1 cellular context compared by ENCODE assay signal in the genomic region with DNA sequence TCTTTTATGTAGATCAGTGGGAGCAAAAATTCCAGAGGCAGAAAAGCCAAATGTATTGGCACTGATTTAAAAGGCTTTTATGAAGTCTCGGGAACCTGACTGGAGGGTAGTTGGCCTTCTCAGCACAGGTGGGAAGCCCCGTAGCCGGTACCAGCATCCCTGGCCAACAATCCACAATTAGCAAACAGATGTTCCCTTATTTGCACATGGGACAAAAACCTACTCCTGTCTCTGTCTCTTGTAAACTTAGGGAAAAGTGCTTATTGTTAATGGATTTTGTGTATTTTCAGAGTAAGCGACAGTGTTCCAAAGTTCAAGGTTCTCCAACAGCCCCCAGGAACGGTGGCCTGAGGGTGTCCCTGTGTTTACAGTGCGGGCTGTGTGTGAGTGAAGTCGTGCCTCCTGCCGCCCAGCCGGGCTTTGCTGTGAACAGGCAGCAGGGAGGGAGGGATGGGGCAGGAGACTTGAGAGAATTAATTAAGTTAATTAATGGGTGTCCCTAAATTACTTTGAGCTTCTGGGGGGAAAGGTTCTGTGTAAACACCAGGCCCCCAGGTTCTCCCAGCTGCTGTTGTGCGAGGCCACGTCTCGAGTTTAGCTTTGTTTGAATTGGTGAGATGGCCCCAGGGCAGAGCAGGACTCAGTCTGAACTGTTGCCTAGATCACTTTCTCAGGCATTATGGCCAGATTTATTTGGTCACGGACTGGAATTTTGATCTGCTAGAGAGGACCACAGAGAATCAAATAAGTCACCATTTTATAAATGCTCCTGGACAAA.
TF ChIP-seq lines count a peak whose summit lies in the region.

No MANE protein-coding gene starts in this region.

TF ChIP-seq in HepG2, 621 proteins besides CTCF, POLR2A, EP300 and RAD21 (continued from another document and continues in another):
- TF ChIP-seq ZNF142 (CRISPR knock-in tag; IDR thresholded peaks at IDR 0.05) (peak; percentile 75; the same call in 1 of the 2 replicates), GPN1 (CRISPR knock-in tag; IDR thresholded peaks at IDR 0.05; ENCODE audit: borderline replicate concordance) (no peak), SIX1 (CRISPR knock-in tag; IDR thresholded peaks at IDR 0.05; ENCODE audit: borderline replicate concordance) (peak; percentile 83; the same call in 1 of the 2 replicates), ZNF768 (CRISPR knock-in tag; IDR thresholded peaks at IDR 0.05) (peak; percentile 49), ZC3H4 (CRISPR knock-in tag; IDR thresholded peaks at IDR 0.05; ENCODE audit: borderline replicate concordance) (peak; percentile 87), ZNF382 (CRISPR knock-in tag; IDR thresholded peaks at IDR 0.05; ENCODE audit: borderline replicate concordance) (no peak), RARA (CRISPR knock-in tag; IDR thresholded peaks at IDR 0.05) (peak; percentile 98), KDM2A (CRISPR knock-in tag; IDR thresholded peaks at IDR 0.05; ENCODE audit: borderline replicate concordance, low read depth) (peak; percentile 62; the same call in 1 of the 2 replicates), TCF12 (IDR thresholded peaks at IDR 0.05) (no peak), TCF12 (CRISPR knock-in tag; IDR thresholded peaks at IDR 0.05) (peak; percentile 97), ZFP90 (CRISPR knock-in tag; IDR thresholded peaks at IDR 0.05; ENCODE audit: borderline replicate concordance) (peak; percentile 62; the same call in 1 of the 2 replicates), TAF15 (IDR thresholded peaks at IDR 0.05; ENCODE audit: low read depth, low read length, poor library complexity, severe bottlenecking) (no peak), SP4 (CRISPR knock-in tag; IDR thresholded peaks at IDR 0.05) (no peak; the same call in 1 of the 2 replicates), TGIF2 (CRISPR knock-in tag; IDR thresholded peaks at IDR 0.05) (peak; percentile 86), ZNF333 (CRISPR knock-in tag; IDR thresholded peaks at IDR 0.05; ENCODE audit: borderline replicate concordance) (no peak), ZNF20 (CRISPR knock-in tag; IDR thresholded peaks at IDR 0.05) (peak; percentile 36; the same call in 1 of the 2 replicates), ARHGAP35 (CRISPR knock-in tag; IDR thresholded peaks at IDR 0.05; ENCODE audit: borderline replicate concordance) (no peak), TCF7L2 (IDR thresholded peaks at IDR 0.05; ENCODE audit: low read depth, low read length) (no peak), SAP130 (CRISPR knock-in tag; IDR thresholded peaks at IDR 0.05; ENCODE audit: low read depth) (peak; percentile 98), MXD4 (CRISPR knock-in tag; IDR thresholded peaks at IDR 0.05) (peak; percentile 92), PAF1 (CRISPR knock-in tag; IDR thresholded peaks at IDR 0.05) (no peak), ZKSCAN5 (CRISPR knock-in tag; IDR thresholded peaks at IDR 0.05) (no peak), SUZ12 (IDR thresholded peaks at IDR 0.05; ENCODE audit: low read depth, low read length) (no peak), ZNF468 (CRISPR knock-in tag; IDR thresholded peaks at IDR 0.05) (no peak), ZNF414 (CRISPR knock-in tag; IDR thresholded peaks at IDR 0.05) (peak; percentile 94), ZBTB1 (CRISPR knock-in tag; IDR thresholded peaks at IDR 0.05; ENCODE audit: borderline replicate concordance) (no peak), GATA4 (IDR thresholded peaks at IDR 0.05; ENCODE audit: borderline replicate concordance, low read depth) (peak; percentile 69; the same call in 1 of the 2 replicates), ZNF230 (CRISPR knock-in tag; IDR thresholded peaks at IDR 0.05) (no peak)
- TF ChIP-seq, protein P1, sequence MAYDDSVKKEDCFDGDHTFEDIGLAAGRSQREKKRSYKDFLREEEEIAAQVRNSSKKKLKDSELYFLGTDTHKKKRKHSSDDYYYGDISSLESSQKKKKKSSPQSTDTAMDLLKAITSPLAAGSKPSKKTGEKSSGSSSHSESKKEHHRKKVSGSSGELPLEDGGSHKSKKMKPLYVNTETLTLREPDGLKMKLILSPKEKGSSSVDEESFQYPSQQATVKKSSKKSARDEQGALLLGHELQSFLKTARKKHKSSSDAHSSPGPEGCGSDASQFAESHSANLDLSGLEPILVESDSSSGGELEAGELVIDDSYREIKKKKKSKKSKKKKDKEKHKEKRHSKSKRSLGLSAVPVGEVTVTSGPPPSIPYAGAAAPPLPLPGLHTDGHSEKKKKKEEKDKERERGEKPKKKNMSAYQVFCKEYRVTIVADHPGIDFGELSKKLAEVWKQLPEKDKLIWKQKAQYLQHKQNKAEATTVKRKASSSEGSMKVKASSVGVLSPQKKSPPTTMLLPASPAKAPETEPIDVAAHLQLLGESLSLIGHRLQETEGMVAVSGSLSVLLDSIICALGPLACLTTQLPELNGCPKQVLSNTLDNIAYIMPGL (CRISPR knock-in tag; IDR thresholded peaks at IDR 0.05; ENCODE audit: borderline replicate concordance in 1 of 2, low read depth in 1 of 2): peak; percentile 63 to 87; a peak in 3 of 4 replicates
- TF ChIP-seq, protein P2, sequence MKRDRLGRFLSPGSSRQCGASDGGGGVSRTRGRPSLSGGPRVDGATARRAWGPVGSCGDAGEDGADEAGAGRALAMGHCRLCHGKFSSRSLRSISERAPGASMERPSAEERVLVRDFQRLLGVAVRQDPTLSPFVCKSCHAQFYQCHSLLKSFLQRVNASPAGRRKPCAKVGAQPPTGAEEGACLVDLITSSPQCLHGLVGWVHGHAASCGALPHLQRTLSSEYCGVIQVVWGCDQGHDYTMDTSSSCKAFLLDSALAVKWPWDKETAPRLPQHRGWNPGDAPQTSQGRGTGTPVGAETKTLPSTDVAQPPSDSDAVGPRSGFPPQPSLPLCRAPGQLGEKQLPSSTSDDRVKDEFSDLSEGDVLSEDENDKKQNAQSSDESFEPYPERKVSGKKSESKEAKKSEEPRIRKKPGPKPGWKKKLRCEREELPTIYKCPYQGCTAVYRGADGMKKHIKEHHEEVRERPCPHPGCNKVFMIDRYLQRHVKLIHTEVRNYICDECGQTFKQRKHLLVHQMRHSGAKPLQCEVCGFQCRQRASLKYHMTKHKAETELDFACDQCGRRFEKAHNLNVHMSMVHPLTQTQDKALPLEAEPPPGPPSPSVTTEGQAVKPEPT (CRISPR knock-in tag; IDR thresholded peaks at IDR 0.05; ENCODE audit: low read depth): no peak; the same call in none of the 2 replicates
- TF ChIP-seq, protein P3, sequence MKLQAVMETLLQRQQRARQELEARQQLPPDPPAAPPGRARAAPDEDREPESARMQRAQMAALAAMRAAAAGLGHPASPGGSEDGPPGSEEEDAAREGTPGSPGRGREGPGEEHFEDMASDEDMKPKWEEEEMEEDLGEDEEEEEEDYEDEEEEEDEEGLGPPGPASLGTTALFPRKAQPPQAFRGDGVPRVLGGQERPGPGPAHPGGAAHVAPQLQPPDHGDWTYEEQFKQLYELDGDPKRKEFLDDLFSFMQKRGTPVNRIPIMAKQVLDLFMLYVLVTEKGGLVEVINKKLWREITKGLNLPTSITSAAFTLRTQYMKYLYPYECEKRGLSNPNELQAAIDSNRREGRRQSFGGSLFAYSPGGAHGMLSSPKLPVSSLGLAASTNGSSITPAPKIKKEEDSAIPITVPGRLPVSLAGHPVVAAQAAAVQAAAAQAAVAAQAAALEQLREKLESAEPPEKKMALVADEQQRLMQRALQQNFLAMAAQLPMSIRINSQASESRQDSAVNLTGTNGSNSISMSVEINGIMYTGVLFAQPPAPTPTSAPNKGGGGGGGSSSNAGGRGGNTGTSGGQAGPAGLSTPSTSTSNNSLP (IDR thresholded peaks at IDR 0.05; ENCODE audit: low read depth, low read length): peak; percentile 89
- TF ChIP-seq, protein P4, sequence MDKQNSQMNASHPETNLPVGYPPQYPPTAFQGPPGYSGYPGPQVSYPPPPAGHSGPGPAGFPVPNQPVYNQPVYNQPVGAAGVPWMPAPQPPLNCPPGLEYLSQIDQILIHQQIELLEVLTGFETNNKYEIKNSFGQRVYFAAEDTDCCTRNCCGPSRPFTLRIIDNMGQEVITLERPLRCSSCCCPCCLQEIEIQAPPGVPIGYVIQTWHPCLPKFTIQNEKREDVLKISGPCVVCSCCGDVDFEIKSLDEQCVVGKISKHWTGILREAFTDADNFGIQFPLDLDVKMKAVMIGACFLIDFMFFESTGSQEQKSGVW (CRISPR knock-in tag; IDR thresholded peaks at IDR 0.05; ENCODE audit: borderline replicate concordance): no peak
- TF ChIP-seq, protein P5, sequence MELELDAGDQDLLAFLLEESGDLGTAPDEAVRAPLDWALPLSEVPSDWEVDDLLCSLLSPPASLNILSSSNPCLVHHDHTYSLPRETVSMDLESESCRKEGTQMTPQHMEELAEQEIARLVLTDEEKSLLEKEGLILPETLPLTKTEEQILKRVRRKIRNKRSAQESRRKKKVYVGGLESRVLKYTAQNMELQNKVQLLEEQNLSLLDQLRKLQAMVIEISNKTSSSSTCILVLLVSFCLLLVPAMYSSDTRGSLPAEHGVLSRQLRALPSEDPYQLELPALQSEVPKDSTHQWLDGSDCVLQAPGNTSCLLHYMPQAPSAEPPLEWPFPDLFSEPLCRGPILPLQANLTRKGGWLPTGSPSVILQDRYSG (CRISPR knock-in tag; IDR thresholded peaks at IDR 0.05): peak; percentile 60; the same call in 1 of the 2 replicates
- TF ChIP-seq, protein P6, sequence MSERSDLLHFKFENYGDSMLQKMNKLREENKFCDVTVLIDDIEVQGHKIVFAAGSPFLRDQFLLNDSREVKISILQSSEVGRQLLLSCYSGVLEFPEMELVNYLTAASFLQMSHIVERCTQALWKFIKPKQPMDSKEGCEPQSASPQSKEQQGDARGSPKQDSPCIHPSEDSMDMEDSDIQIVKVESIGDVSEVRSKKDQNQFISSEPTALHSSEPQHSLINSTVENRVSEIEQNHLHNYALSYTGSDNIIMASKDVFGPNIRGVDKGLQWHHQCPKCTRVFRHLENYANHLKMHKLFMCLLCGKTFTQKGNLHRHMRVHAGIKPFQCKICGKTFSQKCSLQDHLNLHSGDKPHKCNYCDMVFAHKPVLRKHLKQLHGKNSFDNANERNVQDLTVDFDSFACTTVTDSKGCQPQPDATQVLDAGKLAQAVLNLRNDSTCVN (CRISPR knock-in tag; IDR thresholded peaks at IDR 0.05; ENCODE audit: borderline replicate concordance): no peak
- TF ChIP-seq, protein P7, sequence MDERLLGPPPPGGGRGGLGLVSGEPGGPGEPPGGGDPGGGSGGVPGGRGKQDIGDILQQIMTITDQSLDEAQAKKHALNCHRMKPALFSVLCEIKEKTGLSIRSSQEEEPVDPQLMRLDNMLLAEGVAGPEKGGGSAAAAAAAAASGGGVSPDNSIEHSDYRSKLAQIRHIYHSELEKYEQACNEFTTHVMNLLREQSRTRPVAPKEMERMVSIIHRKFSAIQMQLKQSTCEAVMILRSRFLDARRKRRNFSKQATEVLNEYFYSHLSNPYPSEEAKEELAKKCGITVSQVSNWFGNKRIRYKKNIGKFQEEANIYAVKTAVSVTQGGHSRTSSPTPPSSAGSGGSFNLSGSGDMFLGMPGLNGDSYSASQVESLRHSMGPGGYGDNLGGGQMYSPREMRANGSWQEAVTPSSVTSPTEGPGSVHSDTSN (CRISPR knock-in tag; IDR thresholded peaks at IDR 0.05): no peak
